1 cellular context compared by ENCODE assay signal in the genomic region with DNA sequence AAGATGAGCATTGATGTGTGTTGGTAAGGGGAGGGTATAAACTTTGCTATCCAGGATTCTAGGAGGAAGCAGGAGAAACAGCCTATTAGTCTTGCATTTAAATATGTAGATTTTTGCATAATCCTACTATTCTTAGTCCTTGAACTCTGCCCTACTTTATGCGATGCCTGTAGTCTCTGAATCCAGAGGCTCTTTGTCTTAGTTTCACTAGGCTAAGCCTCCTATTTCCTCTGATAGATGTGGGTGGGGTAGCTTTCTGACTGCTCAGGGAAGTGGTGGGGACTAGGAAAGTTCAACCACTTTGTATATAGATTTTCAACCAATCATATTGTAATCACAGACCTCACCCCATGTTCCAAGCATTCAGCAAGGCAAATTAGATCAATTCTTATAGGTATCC.
TF ChIP-seq lines count a peak whose summit lies in the region.

No MANE protein-coding gene starts in this region.

TF ChIP-seq in WTC11, 78 proteins besides CTCF, POLR2A, EP300 and RAD21 (continued from another document):
- TF ChIP-seq STAT6 (CRISPR knock-in tag; conservative IDR thresholded peaks at IDR 0.05; ENCODE audit: low read depth) (no peak), MXD4 (CRISPR knock-in tag; IDR thresholded peaks at IDR 0.05; ENCODE audit: borderline replicate concordance) (no peak), CBFB (CRISPR knock-in tag; IDR thresholded peaks at IDR 0.05; ENCODE audit: low read depth) (no peak), ESRRA (CRISPR knock-in tag; IDR thresholded peaks at IDR 0.05; ENCODE audit: borderline replicate concordance) (no peak), USF1 (CRISPR knock-in tag; IDR thresholded peaks at IDR 0.05) (no peak), NFATC4 (CRISPR knock-in tag; IDR thresholded peaks at IDR 0.05) (no peak), ZNF263 (CRISPR knock-in tag; IDR thresholded peaks at IDR 0.05; ENCODE audit: low read depth) (no peak)
- TF ChIP-seq, protein P1, sequence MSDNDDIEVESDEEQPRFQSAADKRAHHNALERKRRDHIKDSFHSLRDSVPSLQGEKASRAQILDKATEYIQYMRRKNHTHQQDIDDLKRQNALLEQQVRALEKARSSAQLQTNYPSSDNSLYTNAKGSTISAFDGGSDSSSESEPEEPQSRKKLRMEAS (CRISPR knock-in tag; IDR thresholded peaks at IDR 0.05) = no peak
- TF ChIP-seq, protein P2, sequence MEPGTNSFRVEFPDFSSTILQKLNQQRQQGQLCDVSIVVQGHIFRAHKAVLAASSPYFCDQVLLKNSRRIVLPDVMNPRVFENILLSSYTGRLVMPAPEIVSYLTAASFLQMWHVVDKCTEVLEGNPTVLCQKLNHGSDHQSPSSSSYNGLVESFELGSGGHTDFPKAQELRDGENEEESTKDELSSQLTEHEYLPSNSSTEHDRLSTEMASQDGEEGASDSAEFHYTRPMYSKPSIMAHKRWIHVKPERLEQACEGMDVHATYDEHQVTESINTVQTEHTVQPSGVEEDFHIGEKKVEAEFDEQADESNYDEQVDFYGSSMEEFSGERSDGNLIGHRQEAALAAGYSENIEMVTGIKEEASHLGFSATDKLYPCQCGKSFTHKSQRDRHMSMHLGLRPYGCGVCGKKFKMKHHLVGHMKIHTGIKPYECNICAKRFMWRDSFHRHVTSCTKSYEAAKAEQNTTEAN (CRISPR knock-in tag; IDR thresholded peaks at IDR 0.05) = no peak
- TF ChIP-seq, protein P3, sequence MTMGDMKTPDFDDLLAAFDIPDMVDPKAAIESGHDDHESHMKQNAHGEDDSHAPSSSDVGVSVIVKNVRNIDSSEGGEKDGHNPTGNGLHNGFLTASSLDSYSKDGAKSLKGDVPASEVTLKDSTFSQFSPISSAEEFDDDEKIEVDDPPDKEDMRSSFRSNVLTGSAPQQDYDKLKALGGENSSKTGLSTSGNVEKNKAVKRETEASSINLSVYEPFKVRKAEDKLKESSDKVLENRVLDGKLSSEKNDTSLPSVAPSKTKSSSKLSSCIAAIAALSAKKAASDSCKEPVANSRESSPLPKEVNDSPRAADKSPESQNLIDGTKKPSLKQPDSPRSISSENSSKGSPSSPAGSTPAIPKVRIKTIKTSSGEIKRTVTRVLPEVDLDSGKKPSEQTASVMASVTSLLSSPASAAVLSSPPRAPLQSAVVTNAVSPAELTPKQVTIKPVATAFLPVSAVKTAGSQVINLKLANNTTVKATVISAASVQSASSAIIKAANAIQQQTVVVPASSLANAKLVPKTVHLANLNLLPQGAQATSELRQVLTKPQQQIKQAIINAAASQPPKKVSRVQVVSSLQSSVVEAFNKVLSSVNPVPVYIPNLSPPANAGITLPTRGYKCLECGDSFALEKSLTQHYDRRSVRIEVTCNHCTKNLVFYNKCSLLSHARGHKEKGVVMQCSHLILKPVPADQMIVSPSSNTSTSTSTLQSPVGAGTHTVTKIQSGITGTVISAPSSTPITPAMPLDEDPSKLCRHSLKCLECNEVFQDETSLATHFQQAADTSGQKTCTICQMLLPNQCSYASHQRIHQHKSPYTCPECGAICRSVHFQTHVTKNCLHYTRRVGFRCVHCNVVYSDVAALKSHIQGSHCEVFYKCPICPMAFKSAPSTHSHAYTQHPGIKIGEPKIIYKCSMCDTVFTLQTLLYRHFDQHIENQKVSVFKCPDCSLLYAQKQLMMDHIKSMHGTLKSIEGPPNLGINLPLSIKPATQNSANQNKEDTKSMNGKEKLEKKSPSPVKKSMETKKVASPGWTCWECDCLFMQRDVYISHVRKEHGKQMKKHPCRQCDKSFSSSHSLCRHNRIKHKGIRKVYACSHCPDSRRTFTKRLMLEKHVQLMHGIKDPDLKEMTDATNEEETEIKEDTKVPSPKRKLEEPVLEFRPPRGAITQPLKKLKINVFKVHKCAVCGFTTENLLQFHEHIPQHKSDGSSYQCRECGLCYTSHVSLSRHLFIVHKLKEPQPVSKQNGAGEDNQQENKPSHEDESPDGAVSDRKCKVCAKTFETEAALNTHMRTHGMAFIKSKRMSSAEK (CRISPR knock-in tag; IDR thresholded peaks at IDR 0.05; ENCODE audit: borderline replicate concordance) = no peak
TF ChIP-seq in WTC11: peak in this region for 0.
